Comparison of ENCODE assay signal across 15 cellular contexts in genomic region chr3:147419731-147420360, GRCh38.
DNase-seq lines count a peak whose midpoint lies in the region; ATAC-seq lines count a peak whose summit lies in the region.
"Had no signal": no experiment of that assay in that cellular context is flagged by ENCODE, and none has a peak within 500 bp of the region (broad histone marks: within the 10 kb centered on the region; RNA-seq: fewer than 3 reads in every experiment).

No MANE protein-coding gene starts in this region.

- H3K9me3 Mint-ChIP-seq in T-helper 1 cell treated with Interleukin-12 subunit alpha and Interleukin-12 subunit beta and Interleukin-4 antibody, amounts not matched to agents 30 μg/mL and 1 μg/mL, for 36 hours: peaks cover 6% of the 10 kb centered on the region
- peaks cover 4% of the 10 kb centered on the region in 2 donors for H3K9me3 Mint-ChIP-seq in stimulated activated naive B cell treated with anti-CD40 and anti-IgM and Interleukin-4, amounts not matched to agents 10 μg/mL and 1 μg/mL and 100 μg/mL, for 72 hours

- H3K36me3 Mint-ChIP-seq in T-helper 1 cell treated with Interleukin-12 subunit alpha and Interleukin-12 subunit beta and Interleukin-4 antibody, amounts not matched to agents 30 μg/mL and 1 μg/mL, for 36 hours (ENCODE audit: low read depth): peaks cover 2% of the 10 kb centered on the region
- H3K36me3 Mint-ChIP-seq in stimulated activated naive B cell treated with anti-CD40 and anti-IgM and Interleukin-4, amounts not matched to agents 10 μg/mL and 1 μg/mL and 100 μg/mL, for 72 hours: peaks cover 2 to 3% of the 10 kb centered on the region in 2 donors

- DNase-seq in T-helper 1 cell: no peak
- peak; percentile 48 for DNase-seq in cerebellar cortex (ENCODE audit: low spot score)
- peak; percentile 10 for DNase-seq in left kidney (ENCODE audit: low read depth, low spot score)
- DNase-seq in stimulated activated naive B cell treated with anti-CD40 and anti-IgM and Interleukin-4, amounts not matched to agents 10 μg/mL and 1 μg/mL and 100 μg/mL, for 72 hours: no peak
- DNase-seq in T1000 (lab: John Stamatoyannopoulos, UW): no peak
- no peak for DNase-seq in activated effector memory CD4-positive, alpha-beta T cell treated with anti-CD3 and anti-CD28 coated beads, Interleukin-2, amount 50 U/mL, for 16 hours
- DNase-seq in DMS 273 treated with DMSO at 0.1 percent for 48 hours (lab: John Stamatoyannopoulos, UW): no peak
- DNase-seq: activated CD8-positive, alpha-beta memory T cell treated with anti-CD3 and anti-CD28 coated beads, Interleukin-2, amount 10 ng/mL, durations not matched to agents 7 days and 5 days; activated gamma-delta T cell; effector CD8-positive, alpha-beta T cell; mammary epithelial cell; right lobe of liver; stimulated activated CD4-positive, alpha-beta T cell treated with anti-CD3 and anti-CD28 coated beads, Interleukin-4, amount 100 ng/mL, for 4 hours had no signal

- H3K4me3 Mint-ChIP-seq in T-helper 1 cell treated with Interleukin-12 subunit alpha and Interleukin-12 subunit beta and Interleukin-4 antibody, amounts not matched to agents 30 μg/mL and 1 μg/mL, for 36 hours: no peak overlapping the region
- H3K4me3 Mint-ChIP-seq in stimulated activated naive B cell treated with anti-CD40 and anti-IgM and Interleukin-4, amounts not matched to agents 10 μg/mL and 1 μg/mL and 100 μg/mL, for 72 hours: peak overlapping the region; percentile 11 to 39
- H3K4me3 Mint-ChIP-seq: activated CD8-positive, alpha-beta memory T cell treated with anti-CD3 and anti-CD28 coated beads, Interleukin-2, amount 10 ng/mL, durations not matched to agents 7 days and 5 days had no signal

- peaks cover 86% of the 10 kb centered on the region for H3K27me3 Mint-ChIP-seq in T-helper 1 cell treated with Interleukin-12 subunit alpha and Interleukin-12 subunit beta and Interleukin-4 antibody, amounts not matched to agents 30 μg/mL and 1 μg/mL, for 36 hours (ENCODE audit: low read depth)
- peaks cover 58 to 86% of the 10 kb centered on the region in 2 donors for H3K27me3 Mint-ChIP-seq in stimulated activated naive B cell treated with anti-CD40 and anti-IgM and Interleukin-4, amounts not matched to agents 10 μg/mL and 1 μg/mL and 100 μg/mL, for 72 hours

- no peak for ATAC-seq in stimulated activated naive B cell treated with anti-CD40 and anti-IgM and Interleukin-4, amounts not matched to agents 10 μg/mL and 1 μg/mL and 100 μg/mL, for 72 hours (replicated peaks)
- ATAC-seq: A549; activated CD8-positive, alpha-beta memory T cell treated with anti-CD3 and anti-CD28 coated beads, Interleukin-2, amount 10 ng/mL, durations not matched to agents 7 days and 5 days had no signal

- H3K27ac Mint-ChIP-seq in T-helper 1 cell treated with Interleukin-12 subunit alpha and Interleukin-12 subunit beta and Interleukin-4 antibody, amounts not matched to agents 30 μg/mL and 1 μg/mL, for 36 hours: peak overlapping the region; percentile 53
- H3K27ac Mint-ChIP-seq in stimulated activated naive B cell treated with anti-CD40 and anti-IgM and Interleukin-4, amounts not matched to agents 10 μg/mL and 1 μg/mL and 100 μg/mL, for 72 hours: peak overlapping the region; percentile 49
- H3K27ac Mint-ChIP-seq: activated CD8-positive, alpha-beta memory T cell treated with anti-CD3 and anti-CD28 coated beads, Interleukin-2, amount 10 ng/mL, durations not matched to agents 7 days and 5 days had no signal

- H3K4me1 Mint-ChIP-seq in T-helper 1 cell treated with Interleukin-12 subunit alpha and Interleukin-12 subunit beta and Interleukin-4 antibody, amounts not matched to agents 30 μg/mL and 1 μg/mL, for 36 hours (ENCODE audit: low read depth): no peaks in the 10 kb centered on the region
- H3K4me1 Mint-ChIP-seq in stimulated activated naive B cell treated with anti-CD40 and anti-IgM and Interleukin-4, amounts not matched to agents 10 μg/mL and 1 μg/mL and 100 μg/mL, for 72 hours: peaks cover 4 to 7% of the 10 kb centered on the region in 2 donors

Comparison
In these comparisons a context has a peak if more than half of its experiments do, and no peak if none do; other contexts are left out.
1. DNase-seq: peak in cerebellar cortex (single experiment) and left kidney (single experiment); none in T-helper 1 cell (0 of 5), stimulated activated naive B cell treated with anti-CD40 and anti-IgM and Interleukin-4, amounts not matched to agents 10 μg/mL and 1 μg/mL and 100 μg/mL, for 72 hours (single experiment), T1000 (single experiment), activated effector memory CD4-positive, alpha-beta T cell treated with anti-CD3 and anti-CD28 coated beads, Interleukin-2, amount 50 U/mL, for 16 hours (single experiment) and DMS 273 treated with DMSO at 0.1 percent for 48 hours (single experiment).